Comparison of ENCODE assay signal across 15 cellular contexts in the genomic region with DNA sequence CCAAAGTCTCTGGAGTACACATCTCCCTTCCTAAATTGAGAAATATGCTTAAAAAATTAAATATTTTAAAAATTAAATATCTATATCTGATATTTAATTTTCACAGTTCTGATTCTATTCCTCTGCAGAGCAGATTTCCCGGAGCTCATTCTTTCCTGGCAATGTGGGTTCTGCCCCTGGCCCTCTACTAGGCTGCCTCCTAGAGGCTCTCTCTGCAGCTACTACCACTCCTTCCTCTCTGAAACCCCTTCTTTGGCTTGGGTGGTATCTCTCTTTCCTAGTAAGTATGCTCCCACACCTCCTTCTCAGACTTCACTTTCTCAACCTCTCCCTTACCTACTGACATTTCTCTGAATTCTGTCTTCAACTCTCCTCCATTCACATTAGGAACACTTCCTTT. TPM values are rescaled to one million over a fixed set of nuclear protein-coding genes. Genes with fewer than 3 reads are reported as not detected.
DNase-seq lines count a peak whose midpoint lies in the region; ATAC-seq and TF ChIP-seq lines count a peak whose summit lies in the region.
"Had no signal": no experiment of that assay in that cellular context is flagged by ENCODE, and none has a peak within 500 bp of the region (broad histone marks: within the 10 kb centered on the region; RNA-seq: fewer than 3 reads in every experiment).

No MANE protein-coding gene starts in this region.

- H3K36me3 ChIP-seq in ascending aorta, result no peaks in the 10 kb centered on the region
- H3K36me3 ChIP-seq in gastroesophageal sphincter, result no peaks in the 10 kb centered on the region

- no peak overlapping the region for H3K4me3 Mint-ChIP-seq in stimulated activated naive B cell treated with anti-CD40 and anti-IgM and Interleukin-4, amounts not matched to agents 10 μg/mL and 1 μg/mL and 100 μg/mL, for 72 hours
- H3K4me3 Mint-ChIP-seq: activated CD4-positive, alpha-beta T cell treated with anti-CD3 and anti-CD28 coated beads for 36 hours; IgD-negative memory B cell had no signal

- intact Hi-C loops in ascending aorta (cut with DNase I) (no loop called here), sciatic nerve (cut with DNase I) (no loop called here)

- H3K27ac Mint-ChIP-seq in stimulated activated naive B cell treated with anti-CD40 and anti-IgM and Interleukin-4, amounts not matched to agents 10 μg/mL and 1 μg/mL and 100 μg/mL, for 72 hours, result no peak overlapping the region
- H3K27ac Mint-ChIP-seq: activated CD4-positive, alpha-beta T cell treated with anti-CD3 and anti-CD28 coated beads for 36 hours; IgD-negative memory B cell had no signal

- TF ChIP-seq CTCF in ascending aorta (IDR thresholded peaks at IDR 0.05) (peak in 2 of 3 experiments; percentile 18 to 42), gastroesophageal sphincter (IDR thresholded peaks at IDR 0.05) (peak in 3 of 4 experiments; percentile 20 to 47 (median 22))

- no peaks in the 10 kb centered on the region for H3K4me1 ChIP-seq in ascending aorta
- H3K4me1 ChIP-seq in gastroesophageal sphincter, result no peaks in the 10 kb centered on the region

- H3K9me3 ChIP-seq in ascending aorta (no peaks in the 10 kb centered on the region), gastroesophageal sphincter (no peaks in the 10 kb centered on the region)

- no peak overlapping the region for H3K27ac ChIP-seq in ascending aorta
- no peak overlapping the region for H3K27ac ChIP-seq in gastroesophageal sphincter

- peaks cover 6% of the 10 kb centered on the region in 2 donors for H3K9me3 Mint-ChIP-seq in stimulated activated naive B cell treated with anti-CD40 and anti-IgM and Interleukin-4, amounts not matched to agents 10 μg/mL and 1 μg/mL and 100 μg/mL, for 72 hours
- H3K9me3 Mint-ChIP-seq: IgD-negative memory B cell had no signal

- TF ChIP-seq EP300 in gastroesophageal sphincter (IDR thresholded peaks at IDR 0.05), result no peak

- no peak for TF ChIP-seq POLR2A in gastroesophageal sphincter (IDR thresholded peaks at IDR 0.05)

- peaks cover 2 to 5% of the 10 kb centered on the region in 2 donors for H3K4me1 Mint-ChIP-seq in stimulated activated naive B cell treated with anti-CD40 and anti-IgM and Interleukin-4, amounts not matched to agents 10 μg/mL and 1 μg/mL and 100 μg/mL, for 72 hours
- H3K4me1 Mint-ChIP-seq: activated CD4-positive, alpha-beta T cell treated with anti-CD3 and anti-CD28 coated beads for 36 hours had no signal

- H3K36me3 Mint-ChIP-seq in stimulated activated naive B cell treated with anti-CD40 and anti-IgM and Interleukin-4, amounts not matched to agents 10 μg/mL and 1 μg/mL and 100 μg/mL, for 72 hours, result peaks cover 10 to 11% of the 10 kb centered on the region in 2 donors
- H3K36me3 Mint-ChIP-seq: IgD-negative memory B cell had no signal

- no peaks in the 10 kb centered on the region for H3K27me3 ChIP-seq in ascending aorta
- no peaks in the 10 kb centered on the region for H3K27me3 ChIP-seq in gastroesophageal sphincter

- ATAC-seq in gastroesophageal sphincter (peak; percentile 46), sciatic nerve (peak; percentile 65), GM21723 (IDR thresholded peaks at IDR 0.05; ENCODE audit: unreplicated experiment) (no peak), GM19324 (IDR thresholded peaks at IDR 0.05; ENCODE audit: low FRiP score, unreplicated experiment) (no peak)
- no peak for ATAC-seq in stimulated activated naive B cell treated with anti-CD40 and anti-IgM and Interleukin-4, amounts not matched to agents 10 μg/mL and 1 μg/mL and 100 μg/mL, for 72 hours (replicated peaks)
- ATAC-seq: activated CD4-positive, alpha-beta T cell treated with anti-CD3 and anti-CD28 coated beads for 36 hours had no signal

- peaks cover 0 to 5% of the 10 kb centered on the region in 2 donors for H3K27me3 Mint-ChIP-seq in stimulated activated naive B cell treated with anti-CD40 and anti-IgM and Interleukin-4, amounts not matched to agents 10 μg/mL and 1 μg/mL and 100 μg/mL, for 72 hours
- H3K27me3 Mint-ChIP-seq: activated CD4-positive, alpha-beta T cell treated with anti-CD3 and anti-CD28 coated beads for 36 hours; IgD-negative memory B cell had no signal

- DNase-seq in NCI-H82 (lab: John Stamatoyannopoulos, UW) (peak; percentile 10), NCI-H82 treated with DMSO at 0.1 percent for 48 hours (lab: John Stamatoyannopoulos, UW; ENCODE audit: unreplicated experiment) (no peak), ascending aorta (ENCODE audit: low spot score in 2 of 2) (no peak), sciatic nerve (ENCODE audit: low spot score) (no peak)
- no peak for DNase-seq in stimulated activated naive B cell treated with anti-CD40 and anti-IgM and Interleukin-4, amounts not matched to agents 10 μg/mL and 1 μg/mL and 100 μg/mL, for 72 hours
- DNase-seq: activated CD4-positive, alpha-beta T cell treated with anti-CD3 and anti-CD28 coated beads for 36 hours; activated gamma-delta T cell treated with Interleukin-2 at 50 U/mL for 16 hours; effector CD8-positive, alpha-beta T cell; islet precursor cell; occipital lobe; SHP77 had no signal

- WGBS in gastroesophageal sphincter (ENCODE audit: low coverage in 1 of 2), 2 donors, result 27 to 36% methylated on average over 1 of the region's 1 CpG

- H3K4me3 ChIP-seq in ascending aorta (no peak overlapping the region), gastroesophageal sphincter (no peak overlapping the region)

RNA-seq across cellular contexts. Expression of gene RPGR, which starts 45.3 kb away (rescaled TPM):
- 12.0 TPM for total RNA-seq in ascending aorta
- total RNA-seq in gastroesophageal sphincter, result 10 to 100 TPM; 12.7 to 25.4 (median 20.0) TPM
- 16.6 TPM for total RNA-seq in sciatic nerve

Comparison
In these comparisons a context has a peak if more than half of its experiments do, and no peak if none do; other contexts are left out.
1. ATAC-seq: peak in gastroesophageal sphincter (single experiment) and sciatic nerve (single experiment); none in GM21723 (single experiment), GM19324 (single experiment) and stimulated activated naive B cell treated with anti-CD40 and anti-IgM and Interleukin-4, amounts not matched to agents 10 μg/mL and 1 μg/mL and 100 μg/mL, for 72 hours (0 of 2).